Comparison of ENCODE assay signal across 22 cellular contexts in genomic region chr12:70449758-70450341, GRCh38.
"Had no signal": no experiment of that assay in that cellular context is flagged by ENCODE, and none has a peak within 500 bp of the region (broad histone marks: within the 10 kb centered on the region; RNA-seq: fewer than 3 reads in every experiment).

No MANE protein-coding gene starts in this region.

- H3K79me2 ChIP-seq: hepatocyte had no signal

- ATAC-seq: left cardiac atrium; lower lobe of right lung; natural killer cell treated with Interleukin-12 subunit alpha and Interleukin-12 subunit beta and Interleukin-15 and Interleukin-18, amount 100 ng/mL, for 72 hours; right cardiac atrium had no signal

- H3K27me3 Mint-ChIP-seq: memory B cell had no signal

- H3K9ac ChIP-seq: neural progenitor cell had no signal

- FAIRE-seq: kidney, small intestine had no signal

- H3K27me3 ChIP-seq: dorsolateral prefrontal cortex, hepatocyte, neural progenitor cell, ovary, stomach had no signal

- H3K4me3 ChIP-seq: dorsolateral prefrontal cortex, hepatocyte, left ventricle myocardium inferior, lower lobe of right lung, neural progenitor cell, ovary, stomach had no signal

- H3K27ac Mint-ChIP-seq: memory B cell; mesothelial cell of epicardium; natural killer cell treated with Interleukin-12 subunit alpha and Interleukin-12 subunit beta and Interleukin-15 and Interleukin-18, amount 100 ng/mL, for 72 hours had no signal

- H3K4me1 ChIP-seq: left ventricle myocardium inferior, lower lobe of right lung, neural progenitor cell, stomach had no signal

- DNase-seq: cortex of kidney; dorsolateral prefrontal cortex; effector memory CD4-positive, alpha-beta T cell; foreskin melanocyte; head of caudate nucleus; kidney; left cardiac atrium; left ventricle myocardium inferior; lower lobe of right lung; nucleus accumbens; ovary; right cardiac atrium; small intestine; stimulated activated CD4-positive, alpha-beta T cell treated with anti-CD3 and anti-CD28 coated beads, Interleukin-12 subunit alpha, Interleukin-12 subunit beta, amount 100 ng/mL, for 4 hours; stimulated activated naive CD4-positive, alpha-beta T cell; stomach; substantia nigra had no signal

- H2AFZ ChIP-seq: hepatocyte, neural progenitor cell had no signal

- H3K4me2 ChIP-seq: hepatocyte, neural progenitor cell had no signal

- H3K4me1 Mint-ChIP-seq: memory B cell, neural progenitor cell had no signal

- H3K9me3 ChIP-seq: ovary had no signal

- H3K4me3 Mint-ChIP-seq: memory B cell; mesothelial cell of epicardium; natural killer cell treated with Interleukin-12 subunit alpha and Interleukin-12 subunit beta and Interleukin-15 and Interleukin-18, amount 100 ng/mL, for 72 hours; neural progenitor cell had no signal

- H3K36me3 ChIP-seq: left ventricle myocardium inferior, lower lobe of right lung, neural progenitor cell, ovary, stomach had no signal

- H3K27ac ChIP-seq: dorsolateral prefrontal cortex, hepatocyte, left ventricle myocardium inferior, lower lobe of right lung, neural progenitor cell, ovary, stomach had no signal
